Comparison of ENCODE assay signal across 8 cellular contexts in genomic region chr14:70255071-70256057, GRCh38.
DNase-seq lines count a peak whose midpoint lies in the region; ATAC-seq, FAIRE-seq and TF ChIP-seq lines count a peak whose summit lies in the region.
"Not testable (repeated sequence)": the region's sequence is repeated elsewhere in the genome, so short reads cannot be mapped to it uniquely, and the experiment has no call there.

No MANE protein-coding gene starts in this region.

- H3K27me3 Mint-ChIP-seq in GM23338 (ENCODE audit: insufficient read depth, low read depth, poor library complexity): not testable (repeated sequence)

- DNase-seq in GM23338 (ENCODE audit: low spot score) (peak; percentile 75), NCI-H1417 (lab: John Stamatoyannopoulos, UW) (peak; percentile 12 to 80 (median 69)), SHP77 treated with DMSO at 0.1 percent for 48 hours (lab: John Stamatoyannopoulos, UW) (peak; percentile 23), HepG2 (ENCODE audit: low spot score) (peak; percentile 68)
- DNase-seq in activated T-cell treated with anti-CD3 and anti-CD28 coated beads, Interleukin-2, amount 50 U/mL, for 48 hours: peak; percentile 32 to 45
- peak in 1 of 3 donors; percentile 2 for DNase-seq in effector memory CD4-positive, alpha-beta T cell
- not testable (repeated sequence) for DNase-seq in gastrocnemius medialis

- H3K9me2 ChIP-seq in GM23338 (ENCODE audit: insufficient read depth): not testable (repeated sequence)

- H3K9me3 Mint-ChIP-seq in GM23338: not testable (repeated sequence)

- H3K79me2 ChIP-seq in GM23338 (replicated peaks; ENCODE audit: insufficient read depth); HepG2 (ENCODE audit: insufficient read depth, low read length): not testable (repeated sequence)

- peak in 1 of 2 experiments; percentile 58; a peak in 3 of 4 replicates for TF ChIP-seq POLR2A in HepG2 (IDR thresholded peaks at IDR 0.05; ENCODE audit: insufficient read depth in 1 of 2, low read depth in 2 of 2, low read length in 2 of 2)
- not testable (repeated sequence) for TF ChIP-seq POLR2A in gastrocnemius medialis (IDR thresholded peaks at IDR 0.05)

- not testable (repeated sequence) for H3K27ac Mint-ChIP-seq in GM23338

- not testable (repeated sequence) for H2AFZ ChIP-seq in GM23338; HepG2 (ENCODE audit: low read length)

- not testable (repeated sequence) for TF ChIP-seq RAD21 in HepG2 (CRISPR knock-in tag; IDR thresholded peaks at IDR 0.05)

- BruUV-seq in HepG2 (replicated peaks; lab: Mats Ljungman, UMichigan): TSS peak; percentile 78

- H3K36me3 ChIP-seq in GM23338 (ENCODE audit: insufficient read depth); effector memory CD4-positive, alpha-beta T cell (ENCODE audit: control insufficient read depth, insufficient read depth, low read length); HepG2 (replicated peaks in 1 of 2; ENCODE audit: control insufficient read depth in 1 of 2, insufficient read depth in 2 of 2, low read length in 2 of 2); gastrocnemius medialis: not testable (repeated sequence)

- POLR2A ChIA-PET in HepG2 (lab: Yijun Ruan, JAX): interaction anchor here (0.6 to 1.7 kb wide), 10 partner anchors 9 to 488 kb away, joined by 3 to 16 read pairs (median 3); partner anchors contain the start of genes COX16, SMOC1 and SRSF5

- 69% methylated on average over 15 of the region's 36 CpGs for WGBS in HepG2 (ENCODE audit: low lambda C conversion rate)

- peak overlapping the region; percentile 76 for H3K27ac ChIP-seq in 22Rv1
- H3K27ac ChIP-seq in GM23338 (ENCODE audit: low read depth); effector memory CD4-positive, alpha-beta T cell (ENCODE audit: insufficient read depth, low read length, poor library complexity, severe bottlenecking); gastrocnemius medialis: not testable (repeated sequence)
- peak overlapping the region; percentile 64 for H3K27ac ChIP-seq in HepG2 (ENCODE audit: extremely low read length, insufficient read depth, low read length)

- TF ChIP-seq EP300 in HepG2 (IDR thresholded peaks at IDR 0.05; ENCODE audit: low read depth in 2 of 2, low read length in 2 of 2); HepG2 (CRISPR knock-in tag; IDR thresholded peaks at IDR 0.05; ENCODE audit: borderline replicate concordance): not testable (repeated sequence)

- FAIRE-seq in HepG2 (lab: Jason Lieb, UNC): peak; percentile 68

- peaks cover 14% of the 10 kb centered on the region; the same call in 2 of the 3 replicates for H3K36me3 Mint-ChIP-seq in GM23338 (ENCODE audit: low read depth)

- peak overlapping the region; percentile 59 for H3K4me2 ChIP-seq in GM23338
- H3K4me2 ChIP-seq in HepG2 (ENCODE audit: low read depth, low read length): peak overlapping the region; percentile 60

- H3K9me3 ChIP-seq in effector memory CD4-positive, alpha-beta T cell (ENCODE audit: control insufficient read depth, low read length); HepG2 (ENCODE audit: low read length); gastrocnemius medialis: not testable (repeated sequence)

- H3F3A ChIP-seq in GM23338 (replicated peaks; ENCODE audit: low read depth): not testable (repeated sequence)

- H3K4me1 Mint-ChIP-seq in GM23338: peaks cover 20% of the 10 kb centered on the region

- TF ChIP-seq CTCF in 22Rv1 (IDR thresholded peaks at IDR 0.05); GM23338 (conservative IDR thresholded peaks at IDR 0.05; ENCODE audit: low read depth in 2 of 2); HepG2 (CRISPR knock-in tag; IDR thresholded peaks at IDR 0.05); gastrocnemius medialis (IDR thresholded peaks at IDR 0.05 in 4 of 5, conservative IDR thresholded peaks at IDR 0.05 in 1 of 5): not testable (repeated sequence)

- H3K4me3 ChIP-seq in GM23338 (peak overlapping the region; percentile 41), HepG2 (replicated peaks in 1 of 3; ENCODE audit: insufficient read depth in 1 of 3, low read depth in 2 of 3, low read length in 3 of 3) (peak overlapping the region; percentile 47 to 68 (median 64); a peak in 5 of 6 replicates), gastrocnemius medialis (peak overlapping the region; percentile 24 to 49 (median 37))
- peak overlapping the region; percentile 37 for H3K4me3 ChIP-seq in effector memory CD4-positive, alpha-beta T cell (ENCODE audit: insufficient read depth, low read depth, low read length, poor library complexity, severe bottlenecking)

- H3K9ac ChIP-seq in HepG2 (ENCODE audit: insufficient read depth, low read depth, low read length): not testable (repeated sequence)

- CTCF ChIA-PET in HepG2 (lab: Yijun Ruan, JAX; ENCODE audit: low intra/inter-chr PET ratio, low total read pairs): not testable (repeated sequence)

- in situ Hi-C loops in HepG2 (cut with HindIII; ENCODE audit: extremely low pct_ligation_motif_present, low pct_unique_long_range_greater_than_20kb): not testable (repeated sequence)
- in situ Hi-C loops in gastrocnemius medialis (cut with MboI; ENCODE audit: low sequenced_read_pairs in 4 of 4): loop anchor here in 3 of 4 donors (5.0 to 25.0 kb wide), 3 partner anchors 211 to 218 kb away; no protein-coding TSS in a partner anchor

- peaks cover 31% of the 10 kb centered on the region for H3K4me1 ChIP-seq in GM23338 (ENCODE audit: insufficient read depth)
- H3K4me1 ChIP-seq in effector memory CD4-positive, alpha-beta T cell (ENCODE audit: control insufficient read depth, insufficient read depth, low read length, poor library complexity, severe bottlenecking); HepG2 (ENCODE audit: insufficient read depth, low read length); gastrocnemius medialis: not testable (repeated sequence)

- ATAC-seq in GM23338: peak; percentile 61
- ATAC-seq in HepG2: peak; percentile 70
- not testable (repeated sequence) for ATAC-seq in gastrocnemius medialis

- not testable (repeated sequence) for H3K27me3 ChIP-seq in GM23338 (ENCODE audit: insufficient read depth); effector memory CD4-positive, alpha-beta T cell (replicated peaks; ENCODE audit: control insufficient read depth, insufficient read depth, low read length, poor library complexity, severe bottlenecking); HepG2 (ENCODE audit: control insufficient read depth in 1 of 2, insufficient read depth in 2 of 2, low read length in 2 of 2); gastrocnemius medialis

- intact Hi-C loops in HepG2 (cut with micrococcal nuclease; ENCODE audit: unreplicated experiment) (loop anchor here (5.0 kb wide), 1 partner anchor 208 kb away; no protein-coding TSS in a partner anchor), gastrocnemius medialis (cut with DNase I; ENCODE audit: low total_unique reads) (loop anchor here (2.0 to 5.0 kb wide), 2 partner anchors 63 to 169 kb away; no protein-coding TSS in a partner anchor)

- H4K20me1 ChIP-seq in GM23338 (replicated peaks; ENCODE audit: insufficient read depth); HepG2 (ENCODE audit: insufficient read depth, low read length): not testable (repeated sequence)

- H3K4me3 Mint-ChIP-seq in GM23338: peak overlapping the region; percentile 65

TF ChIP-seq in GM23338, 12 proteins besides CTCF, POLR2A, EP300 and RAD21:
- TF ChIP-seq POLR2AphosphoS5 (IDR thresholded peaks at IDR 0.05; ENCODE audit: low read depth): peak; percentile 32; the same call in 1 of the 2 replicates

TF ChIP-seq in HepG2, 621 proteins besides CTCF, POLR2A, EP300 and RAD21 (continues in another document):
- TF ChIP-seq ZMYM4 (CRISPR knock-in tag; IDR thresholded peaks at IDR 0.05) (peak; percentile 98), ZMYM2 (CRISPR knock-in tag; IDR thresholded peaks at IDR 0.05) (peak; percentile 93), NFYB (CRISPR knock-in tag; IDR thresholded peaks at IDR 0.05) (peak; percentile 93), MAFK (conservative IDR thresholded peaks at IDR 0.05 in 1 of 2, IDR thresholded peaks at IDR 0.05 in 1 of 2; ENCODE audit: low read length in 2 of 2) (peak; percentile 69 to 72), ZNF263 (CRISPR knock-in tag; IDR thresholded peaks at IDR 0.05) (0 out of 2 replicates have a peak, but pooled peaks have one; percentile 6), MAFF (IDR thresholded peaks at IDR 0.05; ENCODE audit: low read depth, low read length) (peak; percentile 79), POGZ (CRISPR knock-in tag; IDR thresholded peaks at IDR 0.05) (peak; percentile 95), MYC (CRISPR knock-in tag; IDR thresholded peaks at IDR 0.05; ENCODE audit: borderline replicate concordance) (peak; percentile 3; the same call in 1 of the 2 replicates), HOXA3 (CRISPR knock-in tag; IDR thresholded peaks at IDR 0.05) (peak; percentile 5; the same call in 1 of the 2 replicates), SP2 (CRISPR knock-in tag; IDR thresholded peaks at IDR 0.05) (peak; percentile 56; the same call in 1 of the 2 replicates), YEATS4 (CRISPR knock-in tag; IDR thresholded peaks at IDR 0.05; ENCODE audit: borderline replicate concordance) (0 out of 2 replicates have a peak, but pooled peaks have one; percentile 34)
- TF ChIP-seq, protein P1, sequence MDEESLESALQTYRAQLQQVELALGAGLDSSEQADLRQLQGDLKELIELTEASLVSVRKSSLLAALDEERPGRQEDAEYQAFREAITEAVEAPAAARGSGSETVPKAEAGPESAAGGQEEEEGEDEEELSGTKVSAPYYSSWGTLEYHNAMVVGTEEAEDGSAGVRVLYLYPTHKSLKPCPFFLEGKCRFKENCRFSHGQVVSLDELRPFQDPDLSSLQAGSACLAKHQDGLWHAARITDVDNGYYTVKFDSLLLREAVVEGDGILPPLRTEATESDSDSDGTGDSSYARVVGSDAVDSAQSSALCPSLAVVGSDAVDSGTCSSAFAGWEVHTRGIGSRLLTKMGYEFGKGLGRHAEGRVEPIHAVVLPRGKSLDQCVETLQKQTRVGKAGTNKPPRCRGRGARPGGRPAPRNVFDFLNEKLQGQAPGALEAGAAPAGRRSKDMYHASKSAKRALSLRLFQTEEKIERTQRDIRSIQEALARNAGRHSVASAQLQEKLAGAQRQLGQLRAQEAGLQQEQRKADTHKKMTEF (CRISPR knock-in tag; IDR thresholded peaks at IDR 0.05): peak; percentile 14; the same call in 1 of the 2 replicates
